ENCODE assay signal across 14 cellular contexts in the genomic region with DNA sequence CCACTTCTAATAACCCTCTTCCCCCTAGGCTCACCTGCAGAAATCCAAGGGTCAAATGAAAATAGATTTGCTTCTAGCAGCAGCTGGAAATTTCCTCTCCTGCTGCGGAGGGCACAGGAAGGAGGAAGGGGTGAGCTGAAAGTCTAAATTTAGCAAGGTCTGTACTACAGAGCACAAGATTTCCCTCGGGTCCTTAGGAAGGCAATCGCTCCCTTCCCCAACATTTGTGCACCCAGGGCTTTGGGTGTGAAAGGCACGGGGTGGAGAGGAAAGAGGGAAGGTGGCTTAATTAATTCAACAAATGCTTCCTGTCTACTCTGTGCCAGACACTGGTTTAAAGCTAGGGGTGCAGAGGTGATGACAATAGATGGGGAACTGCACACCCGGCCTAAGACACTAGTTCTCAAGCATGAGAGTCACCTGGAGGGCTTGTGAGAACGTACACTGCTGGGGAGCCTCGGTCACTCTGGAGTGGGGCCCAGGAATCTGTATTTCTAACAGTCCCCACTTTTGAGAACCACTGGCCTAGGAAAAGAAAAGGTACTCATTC.
A peak's percentile ranks its signal among the peaks of the same experiment; 100 is the strongest.
DNase-seq lines count a peak whose midpoint lies in the region; ATAC-seq and TF ChIP-seq lines count a peak whose summit lies in the region.
"Had no signal": no experiment of that assay in that cellular context is flagged by ENCODE, and none has a peak within 500 bp of the region (broad histone marks: within the 10 kb centered on the region; RNA-seq: fewer than 3 reads in every experiment).

No MANE protein-coding gene starts in this region.

- no peaks in the 10 kb centered on the region for H3K27me3 ChIP-seq in left ventricle myocardium inferior (ENCODE audit: low read depth)
- no peaks in the 10 kb centered on the region for H3K27me3 ChIP-seq in psoas muscle (ENCODE audit: insufficient read depth in 3 of 3, low read length in 2 of 3)
- no peaks in the 10 kb centered on the region for H3K27me3 ChIP-seq in upper lobe of left lung

- no peaks in the 10 kb centered on the region for H3K36me3 ChIP-seq in left ventricle myocardium inferior
- H3K36me3 ChIP-seq in psoas muscle (ENCODE audit: insufficient read depth in 1 of 2, low read depth in 1 of 2): no peaks in the 10 kb centered on the region
- no peaks in the 10 kb centered on the region for H3K36me3 ChIP-seq in upper lobe of left lung

- H3K9me3 ChIP-seq in left ventricle myocardium inferior (replicated peaks): no peaks in the 10 kb centered on the region
- H3K9me3 ChIP-seq in psoas muscle: no peaks in the 10 kb centered on the region
- no peaks in the 10 kb centered on the region for H3K9me3 ChIP-seq in upper lobe of left lung

- DNase-seq in NCI-H2227 treated with DMSO at 0.1 percent for 48 hours (lab: John Stamatoyannopoulos, UW): peak; percentile 59
- DNase-seq in NCI-H2227 (lab: John Stamatoyannopoulos, UW; ENCODE audit: unreplicated experiment): no peak
- DNase-seq in left ventricle myocardium inferior: no peak
- no peak for DNase-seq in psoas muscle
- no peak for DNase-seq in upper lobe of left lung
- no peak for DNase-seq in NCI-H2029 treated with DMSO at 0.1 percent for 48 hours (lab: John Stamatoyannopoulos, UW)
- no peak for DNase-seq in stimulated activated naive CD4-positive, alpha-beta T cell (lab: John Stamatoyannopoulos, UW)
- no peak for DNase-seq in SW480 (ENCODE audit: low spot score)
- DNase-seq: activated CD4-positive, alpha-beta T cell treated with anti-CD3 and anti-CD28 coated beads for 1 hour; activated T-cell treated with anti-CD3 and anti-CD28 coated beads, Interleukin-2, amount 50 U/mL, for 4 hours; HFFc6; NCI-H345; stimulated activated CD4-positive, alpha-beta T cell treated with anti-CD3 and anti-CD28 coated beads, Interleukin-4, amount 100 ng/mL, for 24 hours; T-cell had no signal

- TF ChIP-seq EP300 in upper lobe of left lung (IDR thresholded peaks at IDR 0.05): no peak

- H3K27ac ChIP-seq in left ventricle myocardium inferior (replicated peaks): peak overlapping the region; percentile 89
- H3K27ac ChIP-seq in psoas muscle: peak overlapping the region; percentile 79
- peak overlapping the region; percentile 22 to 74 (median 47) for H3K27ac ChIP-seq in upper lobe of left lung

- H3K4me3 ChIP-seq in left ventricle myocardium inferior (peak overlapping the region; percentile 29), psoas muscle (no peak overlapping the region), upper lobe of left lung (no peak overlapping the region)

- 24 to 33% (median 32%) methylated on average over 7 of the region's 7 CpGs for WGBS in psoas muscle, 3 donors
- WGBS in upper lobe of left lung, 2 donors: 42 to 45% methylated on average over 7 of the region's 7 CpGs

- intact Hi-C loops in left ventricle myocardium inferior (cut with micrococcal nuclease): no loop called here
- intact Hi-C loops in psoas muscle (cut with DNase I): no loop called here

- no peak for TF ChIP-seq POLR2A in upper lobe of left lung (IDR thresholded peaks at IDR 0.05)

- ATAC-seq in psoas muscle (peak; percentile 60 to 77 (median 65)), upper lobe of left lung (ENCODE audit: low FRiP score in 2 of 2) (peak in 1 of 2 donors; percentile 21)
- ATAC-seq: activated T-cell treated with anti-CD3 and anti-CD28 coated beads, Interleukin-2, amount 50 U/mL, for 4 hours; T-cell had no signal

- H3K4me1 ChIP-seq in left ventricle myocardium inferior: peaks cover 54% of the 10 kb centered on the region
- H3K4me1 ChIP-seq in psoas muscle: peaks cover 14% of the 10 kb centered on the region
- peaks cover 5 to 13% (median 12%) of the 10 kb centered on the region in 4 donors for H3K4me1 ChIP-seq in upper lobe of left lung

- no peak for TF ChIP-seq CTCF in left ventricle myocardium inferior (IDR thresholded peaks at IDR 0.05; ENCODE audit: borderline replicate concordance)
- TF ChIP-seq CTCF in psoas muscle (IDR thresholded peaks at IDR 0.05): no peak
- no peak for TF ChIP-seq CTCF in upper lobe of left lung (IDR thresholded peaks at IDR 0.05)
